ENCODE assay signal across 22 cellular contexts in the genomic region with DNA sequence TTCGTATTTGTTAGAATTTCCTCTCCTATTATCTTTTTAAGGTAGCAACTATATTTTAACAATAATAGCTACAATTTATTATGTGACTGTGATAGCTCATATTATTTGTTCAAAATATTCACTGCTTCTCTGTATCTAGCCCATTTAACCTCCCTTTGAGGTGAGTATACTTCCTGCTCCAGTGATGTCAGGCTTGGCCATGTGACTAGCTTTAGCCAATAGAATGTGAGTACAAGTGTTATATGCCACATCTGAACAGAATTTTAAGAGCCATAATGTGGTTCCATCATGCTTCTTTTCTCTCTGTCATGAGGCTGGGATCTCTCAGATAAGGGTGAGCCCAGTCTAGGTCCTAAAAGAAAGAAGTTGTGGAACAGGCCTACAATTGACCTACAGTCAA.
"Had no signal": no experiment of that assay in that cellular context is flagged by ENCODE, and none has a peak within 500 bp of the region (broad histone marks: within the 10 kb centered on the region; RNA-seq: fewer than 3 reads in every experiment).

No MANE protein-coding gene starts in this region.

- H3K4me3 Mint-ChIP-seq: activated naive CD4-positive, alpha-beta T cell treated with anti-CD3 and anti-CD28 coated beads, Interleukin-2, amount 10 ng/mL, durations not matched to agents 7 days and 5 days; activated naive CD8-positive, alpha-beta T cell treated with anti-CD3 and anti-CD28 coated beads for 36 hours; activated T-helper 17 cell treated with anti-CD3 and anti-CD28 coated beads, Interleukin-2, amount 50 U/mL, for 72 hours had no signal

- H3K36me3 Mint-ChIP-seq: activated naive CD4-positive, alpha-beta T cell treated with anti-CD3 and anti-CD28 coated beads, Interleukin-2, amount 10 ng/mL, durations not matched to agents 7 days and 5 days; activated naive CD8-positive, alpha-beta T cell treated with anti-CD3 and anti-CD28 coated beads for 36 hours had no signal

- H3K9me3 ChIP-seq: MG63 had no signal

- DNase-seq: activated CD4-positive, alpha-beta T cell treated with anti-CD3 and anti-CD28 coated beads for 48 hours; activated CD4-positive, alpha-beta T cell treated with anti-CD3 and anti-CD28 coated beads, Interleukin-2, amount 50 U/mL, for 4 hours; activated CD4-positive, CD25-positive, alpha-beta regulatory T cell treated with anti-CD3 and anti-CD28 coated beads, Interleukin-2, amount 50 U/mL, for 72 hours; activated gamma-delta T cell treated with Interleukin-2 at 50 U/mL for 16 hours; activated naive CD4-positive, alpha-beta T cell treated with anti-CD3 and anti-CD28 coated beads, Interleukin-2, amount 10 ng/mL, durations not matched to agents 7 days and 5 days; activated naive CD8-positive, alpha-beta T cell treated with anti-CD3 and anti-CD28 coated beads for 36 hours; activated T-cell treated with anti-CD3 and anti-CD28 coated beads for 4 hours; activated T-cell treated with anti-CD3 and anti-CD28 coated beads, Interleukin-2, amount 50 U/mL, for 48 hours; brain microvascular endothelial cell; MG63; MV-4-11; NCI-H1105; NCI-H1436; NCI-H1694 treated with DMSO at 0.1 percent for 48 hours; NCI-H2081; NCI-H510A treated with DMSO at 0.1 percent for 48 hours; PC-9; SIG-M5; SW 1271 had no signal

- H3K4me2 ChIP-seq: KMS-11, PC-9 had no signal

- H3K27me3 ChIP-seq: brain microvascular endothelial cell, cardiac muscle cell, MG63 had no signal

- H2AFZ ChIP-seq: PC-9 had no signal

- H3K36me3 ChIP-seq: brain microvascular endothelial cell, cardiac muscle cell, MG63 had no signal

- H3K27me3 Mint-ChIP-seq: activated naive CD8-positive, alpha-beta T cell treated with anti-CD3 and anti-CD28 coated beads for 36 hours had no signal

- H3K4me1 Mint-ChIP-seq: activated naive CD4-positive, alpha-beta T cell treated with anti-CD3 and anti-CD28 coated beads, Interleukin-2, amount 10 ng/mL, durations not matched to agents 7 days and 5 days; activated naive CD8-positive, alpha-beta T cell treated with anti-CD3 and anti-CD28 coated beads for 36 hours; activated T-helper 17 cell treated with anti-CD3 and anti-CD28 coated beads, Interleukin-2, amount 50 U/mL, for 72 hours had no signal

- H3K9me3 Mint-ChIP-seq: activated naive CD4-positive, alpha-beta T cell treated with anti-CD3 and anti-CD28 coated beads, Interleukin-2, amount 10 ng/mL, durations not matched to agents 7 days and 5 days; activated naive CD8-positive, alpha-beta T cell treated with anti-CD3 and anti-CD28 coated beads for 36 hours; activated T-helper 17 cell treated with anti-CD3 and anti-CD28 coated beads, Interleukin-2, amount 50 U/mL, for 72 hours had no signal

- ATAC-seq: activated T-helper 17 cell treated with anti-CD3 and anti-CD28 coated beads, Interleukin-2, amount 50 U/mL, for 72 hours had no signal

- H3K27ac ChIP-seq: brain microvascular endothelial cell, cardiac muscle cell, KMS-11, PC-9 had no signal

- H3K27ac Mint-ChIP-seq: activated naive CD4-positive, alpha-beta T cell treated with anti-CD3 and anti-CD28 coated beads, Interleukin-2, amount 10 ng/mL, durations not matched to agents 7 days and 5 days; activated naive CD8-positive, alpha-beta T cell treated with anti-CD3 and anti-CD28 coated beads for 36 hours; activated T-helper 17 cell treated with anti-CD3 and anti-CD28 coated beads, Interleukin-2, amount 50 U/mL, for 72 hours had no signal

- H3K9ac ChIP-seq: KMS-11 had no signal

- H3K4me3 ChIP-seq: cardiac muscle cell, MG63, PC-9 had no signal
